10 cellular contexts compared by ENCODE assay signal in the genomic region with DNA sequence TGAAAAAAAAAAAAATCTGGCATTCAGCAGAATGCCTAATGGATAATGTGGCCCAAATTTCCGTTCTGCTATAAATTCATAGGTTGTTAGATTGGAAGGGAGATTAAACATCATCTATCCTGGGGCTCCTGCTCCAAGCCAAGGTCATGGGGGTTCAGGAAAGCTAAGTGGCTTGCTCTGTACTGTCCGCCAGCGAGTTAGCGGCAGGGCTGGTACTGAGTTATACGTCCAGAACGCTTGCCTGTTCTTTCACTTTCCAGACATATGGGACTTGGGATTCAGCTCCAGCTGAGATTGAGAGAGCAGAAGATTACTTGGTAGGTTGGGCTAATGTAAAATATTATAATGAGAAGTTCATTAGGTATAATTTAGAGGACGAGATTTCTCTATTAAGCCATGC. TPM values are rescaled to one million over a fixed set of nuclear protein-coding genes. Genes with fewer than 3 reads are reported as not detected.
DNase-seq lines count a peak whose midpoint lies in the region; ATAC-seq and TF ChIP-seq lines count a peak whose summit lies in the region.
"Had no signal": no experiment of that assay in that cellular context is flagged by ENCODE, and none has a peak within 500 bp of the region (broad histone marks: within the 10 kb centered on the region; RNA-seq: fewer than 3 reads in every experiment).

No MANE protein-coding gene starts in this region.

- H3K27ac ChIP-seq in KOPT-K1 (ENCODE audit: low read depth, low read length, poor library complexity, severe bottlenecking), result peak overlapping the region; percentile 81
- H3K27ac ChIP-seq in cardiac muscle cell, result peak overlapping the region; percentile 83

- peak overlapping the region; percentile 95 for H3K4me3 Mint-ChIP-seq in activated CD8-positive, alpha-beta T cell treated with anti-CD3 and anti-CD28 coated beads for 36 hours

- DNase-seq in ELR (ENCODE audit: low read depth) (peak; percentile 61), cardiac muscle cell (ENCODE audit: low read depth in 1 of 2, low spot score in 1 of 2) (peak; percentile 45 to 63), posterior vena cava (ENCODE audit: low spot score) (peak; percentile 38), NCI-H1436 treated with DMSO at 0.1 percent for 48 hours (lab: John Stamatoyannopoulos, UW) (no peak)
- DNase-seq in activated CD8-positive, alpha-beta T cell treated with anti-CD3 and anti-CD28 coated beads for 36 hours, result peak; percentile 26
- no peak for DNase-seq in effector CD8-positive, alpha-beta T cell (lab: John Stamatoyannopoulos, UW)

- no peaks in the 10 kb centered on the region for H3K27me3 ChIP-seq in cardiac muscle cell

- H3K36me3 ChIP-seq in KOPT-K1 (ENCODE audit: insufficient read depth, low read length) (peaks cover 33% of the 10 kb centered on the region), cardiac muscle cell (peaks cover 4% of the 10 kb centered on the region)

- intact Hi-C loops in activated CD8-positive, alpha-beta T cell treated with anti-CD3 and anti-CD28 coated beads for 36 hours (cut with micrococcal nuclease), result no loop called here
- intact Hi-C loops in posterior vena cava (cut with DNase I), result no loop called here

- ATAC-seq in activated CD8-positive, alpha-beta T cell treated with anti-CD3 and anti-CD28 coated beads for 36 hours, result no peak
- no peak for ATAC-seq in esophagus mucosa

- H3K4me3 ChIP-seq in cardiac muscle cell, result peak overlapping the region; percentile 61

- no peak for TF ChIP-seq CTCF in activated CD8-positive, alpha-beta T cell treated with anti-CD3 and anti-CD28 coated beads for 36 hours (IDR thresholded peaks at IDR 0.05)
- no peak for TF ChIP-seq CTCF in cardiac muscle cell (IDR thresholded peaks at IDR 0.05; ENCODE audit: low read depth, low read length)

- no peaks in the 10 kb centered on the region for H3K27me3 Mint-ChIP-seq in activated CD8-positive, alpha-beta T cell treated with anti-CD3 and anti-CD28 coated beads for 36 hours

- peaks cover 40% of the 10 kb centered on the region for H3K4me1 Mint-ChIP-seq in activated CD8-positive, alpha-beta T cell treated with anti-CD3 and anti-CD28 coated beads for 36 hours (ENCODE audit: low read depth)

- H3K27ac Mint-ChIP-seq in activated CD8-positive, alpha-beta T cell treated with anti-CD3 and anti-CD28 coated beads for 36 hours, result peak overlapping the region; percentile 96

- H3K9me3 Mint-ChIP-seq in activated CD8-positive, alpha-beta T cell treated with anti-CD3 and anti-CD28 coated beads for 36 hours, result no peaks in the 10 kb centered on the region

- peaks cover 14% of the 10 kb centered on the region for H3K36me3 Mint-ChIP-seq in activated CD8-positive, alpha-beta T cell treated with anti-CD3 and anti-CD28 coated beads for 36 hours (ENCODE audit: low read depth)

- POLR2A ChIA-PET in activated CD8-positive, alpha-beta T cell treated with anti-CD3 and anti-CD28 coated beads for 36 hours (lab: Charles Lee), result interaction anchor here (0.6 to 1.3 kb wide), 7 partner anchors 10 to 299 kb away, joined by 3 to 6 read pairs (median 3); partner anchors contain the start of gene ZUP1

- peaks cover 1% of the 10 kb centered on the region for H3K9me3 ChIP-seq in KOPT-K1 (ENCODE audit: insufficient read depth, low read length, poor library complexity, severe bottlenecking)
- H3K9me3 ChIP-seq in cardiac muscle cell (ENCODE audit: low read depth), result no peaks in the 10 kb centered on the region

- H3K4me1 ChIP-seq in cardiac muscle cell (ENCODE audit: low read depth), result peaks cover 10% of the 10 kb centered on the region

- CTCF ChIA-PET in activated CD8-positive, alpha-beta T cell treated with anti-CD3 and anti-CD28 coated beads for 36 hours (lab: Charles Lee), result interaction anchor here (1.1 to 3.8 kb wide), 10 partner anchors 9 to 299 kb away, joined by 3 to 40 read pairs (median 4); no protein-coding TSS in a partner anchor

RNA-seq across cellular contexts. Expression of gene RWDD1, which starts 0.9 kb away (rescaled TPM):
- total RNA-seq in activated CD8-positive, alpha-beta T cell treated with anti-CD3 and anti-CD28 coated beads for 36 hours, result 10 to 100 TPM; 44.3 to 46.0 TPM
- total RNA-seq in cardiac muscle cell (34.1 and 37.2 TPM in 2 replicates), posterior vena cava (10 to 100 TPM; 50.9 to 55.1 TPM), esophagus mucosa (28.4 TPM)
- polyA plus RNA-seq in cardiac muscle cell, result 70.0 and 70.7 TPM in 2 replicates

RNA-seq across cellular contexts. Expression of gene CALHM4, which starts 18.6 kb away (rescaled TPM):
- total RNA-seq in activated CD8-positive, alpha-beta T cell treated with anti-CD3 and anti-CD28 coated beads for 36 hours, result not detected
- total RNA-seq in cardiac muscle cell (not detected in 2 replicates), posterior vena cava (not detected), esophagus mucosa (not detected)
- polyA plus RNA-seq in cardiac muscle cell, result not detected in 2 replicates
- total RNA-seq: activated CD8-positive, alpha-beta memory T cell treated with anti-CD3 and anti-CD28 coated beads for 36 hours; subcutaneous adipose tissue had no signal

RNA-seq across cellular contexts. Expression of gene TRAPPC3L, which starts 26.7 kb away (rescaled TPM):
- total RNA-seq in activated CD8-positive, alpha-beta T cell treated with anti-CD3 and anti-CD28 coated beads for 36 hours, result not detected
- total RNA-seq in cardiac muscle cell (not detected in 2 replicates), posterior vena cava (under 1 TPM in 1 of 2 donors, not detected in 1; 0.33 TPM), esophagus mucosa (not detected)
- polyA plus RNA-seq in cardiac muscle cell, result not detected in 2 replicates
- total RNA-seq: activated CD8-positive, alpha-beta memory T cell treated with anti-CD3 and anti-CD28 coated beads for 36 hours had no signal

RNA-seq across cellular contexts. Expression of gene RSPH4A, which starts 44.1 kb away (rescaled TPM):
- under 1 TPM in 1 of 2 experiments, not detected in 1; 0.11 TPM for total RNA-seq in activated CD8-positive, alpha-beta T cell treated with anti-CD3 and anti-CD28 coated beads for 36 hours
- total RNA-seq in cardiac muscle cell (0.21 and 0.56 TPM in 2 replicates), posterior vena cava (under 1 TPM; 0.51 to 0.71 TPM), esophagus mucosa (not detected)
- polyA plus RNA-seq in cardiac muscle cell, result 0.26 and 0.81 TPM in 2 replicates

Comparison
In these comparisons a context has a peak if more than half of its experiments do, and no peak if none do; other contexts are left out.
1. DNase-seq: peak in ELR (single experiment), activated CD8-positive, alpha-beta T cell treated with anti-CD3 and anti-CD28 coated beads for 36 hours (single experiment), cardiac muscle cell (2 of 2) and posterior vena cava (single experiment); none in NCI-H1436 treated with DMSO at 0.1 percent for 48 hours (single experiment) and effector CD8-positive, alpha-beta T cell (single experiment).